11 cellular contexts compared by ENCODE assay signal in genomic region chr1:248046536-248046935, GRCh38. TPM values are rescaled to one million over a fixed set of nuclear protein-coding genes. Genes with fewer than 3 reads are reported as not detected.
"Had no signal": no experiment of that assay in that cellular context is flagged by ENCODE, and none has a peak within 500 bp of the region (broad histone marks: within the 10 kb centered on the region; RNA-seq: fewer than 3 reads in every experiment).

OR2L3 (plus strand) TSS chr1:248046836; CDS start chr1:248060682, 13,846 bp downstream.

- H3K9me3 ChIP-seq: HAP-1 had no signal

- H3K4me1 ChIP-seq: HAP-1 had no signal

- ATAC-seq: GM23338, HCT116 had no signal

- H3K4me2 ChIP-seq: GM23338 had no signal

- H3K4me3 ChIP-seq: GM23248, GM23338, HAP-1 had no signal

- H3K9ac ChIP-seq: GM23248 had no signal

- H2AFZ ChIP-seq: GM23248, GM23338 had no signal

- DNase-seq: GM23248, GOT3, H7, H9, HCEC 1CT, HFFc6 had no signal

- H3K27ac ChIP-seq: GM23248 had no signal

- H3K36me3 ChIP-seq: HAP-1 had no signal

RNA-seq across cellular contexts. Expression of gene OR2L3, which starts in this region (rescaled TPM):
- total RNA-seq: GM23248, GM23338, H1, H4, H7, H9, HFFc6 had no signal
